ENCODE assay signal across 9 cellular contexts in the genomic region with DNA sequence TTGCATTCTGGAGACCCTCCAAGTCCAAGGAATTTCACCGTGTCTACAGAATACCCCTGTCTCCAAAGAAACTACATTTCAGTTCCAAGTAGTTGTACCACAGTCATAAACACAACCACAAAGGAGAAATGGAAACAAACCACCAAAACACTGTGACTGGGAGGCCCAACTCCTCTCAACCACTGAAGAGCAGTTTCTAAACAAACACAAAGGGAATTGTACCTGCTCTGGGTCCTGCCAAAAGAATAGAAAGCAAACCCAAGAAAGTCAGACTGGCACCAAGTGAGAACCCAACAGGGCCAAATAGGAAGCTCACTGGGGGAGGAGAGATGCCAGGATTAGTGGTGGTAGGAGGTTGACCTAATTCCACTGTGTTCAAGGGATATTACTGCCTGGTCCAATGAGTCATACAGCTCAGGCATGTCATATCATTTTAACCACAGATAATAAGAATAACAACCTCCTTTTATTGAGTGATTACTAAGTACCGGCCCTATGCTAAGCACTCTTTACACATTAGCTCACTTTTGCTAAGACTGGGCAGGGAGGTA.
DNase-seq lines count a peak whose midpoint lies in the region; ATAC-seq and TF ChIP-seq lines count a peak whose summit lies in the region.
"Had no signal": no experiment of that assay in that cellular context is flagged by ENCODE, and none has a peak within 500 bp of the region (broad histone marks: within the 10 kb centered on the region; RNA-seq: fewer than 3 reads in every experiment).

No MANE protein-coding gene starts in this region.

- DNase-seq in GM12865 (ENCODE audit: low read depth) (peak; percentile 47), MG63 (peak; percentile 88), astrocyte of the cerebellum (ENCODE audit: low read depth) (peak; percentile 95), psoas muscle (no peak), SKM-1 treated with dmso at 0.1 percent for 144 hours (lab: John Stamatoyannopoulos, UW; ENCODE audit: unreplicated experiment) (no peak), NCI-H2081 (lab: John Stamatoyannopoulos, UW) (no peak), mucosa of gallbladder (ENCODE audit: low spot score) (no peak)
- DNase-seq: endodermal cell, occipital lobe had no signal

- H3K4me3 ChIP-seq in GM12865 (ENCODE audit: low read depth, low read length) (no peak overlapping the region), MG63 (no peak overlapping the region), astrocyte of the cerebellum (ENCODE audit: low read depth, low read length) (no peak overlapping the region), psoas muscle (no peak overlapping the region)

- WGBS in psoas muscle, 3 donors = 15 to 47% (median 24%) methylated on average over 2 of the region's 2 CpGs

- in situ Hi-C loops in astrocyte of the cerebellum (cut with HindIII; ENCODE audit: low sequenced_read_pairs) = no loop called here

- intact Hi-C loops in psoas muscle (cut with DNase I) = loop anchor here in 1 of 2 donors (2.0 kb wide), 1 partner anchor 41 kb away; no protein-coding TSS in a partner anchor

- H3K27me3 ChIP-seq in MG63 (no peaks in the 10 kb centered on the region), psoas muscle (ENCODE audit: insufficient read depth in 3 of 3, low read length in 2 of 3) (no peaks in the 10 kb centered on the region)

- H3K36me3 ChIP-seq in MG63 (no peaks in the 10 kb centered on the region), psoas muscle (ENCODE audit: insufficient read depth in 1 of 2, low read depth in 1 of 2) (no peaks in the 10 kb centered on the region)

- peak; percentile 85 to 94 (median 86) for ATAC-seq in psoas muscle

- H3K9me3 ChIP-seq in MG63 = no peaks in the 10 kb centered on the region
- no peaks in the 10 kb centered on the region for H3K9me3 ChIP-seq in psoas muscle

- TF ChIP-seq CTCF in GM12865 (IDR thresholded peaks at IDR 0.05; ENCODE audit: insufficient read depth, low read depth, low read length, missing control alignments) (no peak), astrocyte of the cerebellum (IDR thresholded peaks at IDR 0.05; ENCODE audit: low read depth, low read length, missing control alignments) (no peak), psoas muscle (IDR thresholded peaks at IDR 0.05) (no peak)

- peaks cover 28% of the 10 kb centered on the region for H3K4me1 ChIP-seq in psoas muscle

- peak overlapping the region; percentile 80 for H3K27ac ChIP-seq in psoas muscle

Comparison
In these comparisons a context has a peak if more than half of its experiments do, and no peak if none do; other contexts are left out.
1. DNase-seq: peak in GM12865 (single experiment), MG63 (single experiment) and astrocyte of the cerebellum (single experiment); none in psoas muscle (0 of 2), SKM-1 treated with dmso at 0.1 percent for 144 hours (single experiment), NCI-H2081 (0 of 2) and mucosa of gallbladder (single experiment).